33 cellular contexts compared by ENCODE assay signal in the genomic region with DNA sequence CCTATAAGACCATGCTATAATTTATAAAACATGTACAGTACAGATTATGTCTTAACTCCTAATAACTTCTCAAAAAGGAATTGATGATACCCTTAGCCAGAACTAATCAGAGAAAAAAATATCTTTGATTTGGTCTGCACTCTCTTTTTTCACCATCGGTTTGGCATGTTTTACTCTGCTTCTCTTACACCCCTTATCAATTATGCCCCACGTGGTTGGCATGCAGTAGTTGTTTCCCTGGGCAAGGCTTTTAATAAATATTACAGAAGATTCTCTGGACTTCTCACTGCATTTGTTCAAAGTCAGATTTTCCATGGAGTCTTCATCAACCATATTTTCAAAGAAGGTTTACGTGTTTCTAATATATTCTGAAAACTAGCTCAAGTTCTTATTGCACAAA.
"Had no signal": no experiment of that assay in that cellular context is flagged by ENCODE, and none has a peak within 500 bp of the region (broad histone marks: within the 10 kb centered on the region; RNA-seq: fewer than 3 reads in every experiment).

No MANE protein-coding gene starts in this region.

- H3K36me3 Mint-ChIP-seq: activated naive CD4-positive, alpha-beta T cell treated with anti-CD3 and anti-CD28 coated beads, Interleukin-2, amount 10 ng/mL, durations not matched to agents 7 days and 5 days; activated naive CD4-positive, alpha-beta T cell treated with anti-CD3 and anti-CD28 coated beads, Interleukin-2, amount 50 U/mL, for 72 hours; activated naive CD8-positive, alpha-beta T cell treated with anti-CD3 and anti-CD28 coated beads, Interleukin-2, amount 10 ng/mL, durations not matched to agents 7 days and 5 days; brain had no signal

- H3K36me3 ChIP-seq: breast epithelium, cardiac muscle cell, esophagus muscularis mucosa, gastrocnemius medialis, heart left ventricle had no signal

- ATAC-seq: activated naive CD4-positive, alpha-beta T cell treated with anti-CD3 and anti-CD28 coated beads, Interleukin-2, amount 50 U/mL, for 72 hours; activated T-cell treated with anti-CD3 and anti-CD28 coated beads, Interleukin-2, amount 50 U/mL, for 72 hours; effector memory CD8-positive, alpha-beta T cell; foreskin keratinocyte; gastrocnemius medialis; heart left ventricle had no signal

- H3K9me3 Mint-ChIP-seq: activated CD4-positive, alpha-beta memory T cell treated with anti-CD3 and anti-CD28 coated beads, Interleukin-2, amount 10 ng/mL, durations not matched to agents 7 days and 5 days; activated CD4-positive, alpha-beta T cell treated with anti-CD3 and anti-CD28 coated beads, Interleukin-2, amount 10 ng/mL, durations not matched to agents 7 days and 5 days; activated naive CD4-positive, alpha-beta T cell treated with anti-CD3 and anti-CD28 coated beads, Interleukin-2, amount 10 ng/mL, durations not matched to agents 7 days and 5 days; activated naive CD8-positive, alpha-beta T cell treated with anti-CD3 and anti-CD28 coated beads, Interleukin-2, amount 10 ng/mL, durations not matched to agents 7 days and 5 days; activated T-cell treated with anti-CD3 and anti-CD28 coated beads, Interleukin-2, amount 50 U/mL, for 24 hours; activated T-cell treated with anti-CD3 and anti-CD28 coated beads, Interleukin-2, amount 50 U/mL, for 72 hours; brain; dendritic cell treated with granulocyte-macrophage colony-stimulating factor and Interleukin-4, amounts not matched to agents 40 ng/mL and 50 ng/mL, for 4 days had no signal

- H3K27ac ChIP-seq: breast epithelium, cardiac muscle cell, coronary artery, dorsolateral prefrontal cortex, esophagus muscularis mucosa, foreskin keratinocyte, gastrocnemius medialis, heart left ventricle had no signal

- H3K4me3 Mint-ChIP-seq: activated CD4-positive, alpha-beta memory T cell treated with anti-CD3 and anti-CD28 coated beads, Interleukin-2, amount 10 ng/mL, durations not matched to agents 7 days and 5 days; activated CD4-positive, alpha-beta T cell treated with anti-CD3 and anti-CD28 coated beads, Interleukin-2, amount 10 ng/mL, durations not matched to agents 7 days and 5 days; activated naive CD4-positive, alpha-beta T cell treated with anti-CD3 and anti-CD28 coated beads, Interleukin-2, amount 10 ng/mL, durations not matched to agents 7 days and 5 days; activated naive CD8-positive, alpha-beta T cell treated with anti-CD3 and anti-CD28 coated beads, Interleukin-2, amount 10 ng/mL, durations not matched to agents 7 days and 5 days; activated T-cell treated with anti-CD3 and anti-CD28 coated beads, Interleukin-2, amount 50 U/mL, for 24 hours; activated T-cell treated with anti-CD3 and anti-CD28 coated beads, Interleukin-2, amount 50 U/mL, for 72 hours; brain; dendritic cell treated with granulocyte-macrophage colony-stimulating factor and Interleukin-4, amounts not matched to agents 40 ng/mL and 50 ng/mL, for 4 days; effector memory CD8-positive, alpha-beta T cell had no signal

- H3K4me1 ChIP-seq: gastrocnemius medialis, heart left ventricle had no signal

- H3K4me1 Mint-ChIP-seq: activated CD4-positive, alpha-beta memory T cell treated with anti-CD3 and anti-CD28 coated beads, Interleukin-2, amount 10 ng/mL, durations not matched to agents 7 days and 5 days; activated CD4-positive, alpha-beta T cell treated with anti-CD3 and anti-CD28 coated beads, Interleukin-2, amount 10 ng/mL, durations not matched to agents 7 days and 5 days; activated naive CD4-positive, alpha-beta T cell treated with anti-CD3 and anti-CD28 coated beads, Interleukin-2, amount 10 ng/mL, durations not matched to agents 7 days and 5 days; activated naive CD8-positive, alpha-beta T cell treated with anti-CD3 and anti-CD28 coated beads, Interleukin-2, amount 10 ng/mL, durations not matched to agents 7 days and 5 days had no signal

- H3K27me3 Mint-ChIP-seq: activated naive CD4-positive, alpha-beta T cell treated with anti-CD3 and anti-CD28 coated beads, Interleukin-2, amount 10 ng/mL, durations not matched to agents 7 days and 5 days; activated naive CD8-positive, alpha-beta T cell treated with anti-CD3 and anti-CD28 coated beads, Interleukin-2, amount 10 ng/mL, durations not matched to agents 7 days and 5 days; effector memory CD8-positive, alpha-beta T cell had no signal

- H3K9me3 ChIP-seq: breast epithelium, esophagus muscularis mucosa, gastrocnemius medialis, heart left ventricle had no signal

- H3K27me3 ChIP-seq: breast epithelium, cardiac muscle cell, esophagus muscularis mucosa, foreskin keratinocyte, heart left ventricle had no signal

- DNase-seq: activated CD4-positive, alpha-beta memory T cell treated with anti-CD3 and anti-CD28 coated beads, Interleukin-2, amount 10 ng/mL, durations not matched to agents 7 days and 5 days; activated CD4-positive, alpha-beta T cell treated with anti-CD3 and anti-CD28 coated beads for 1 hour; activated CD4-positive, alpha-beta T cell treated with anti-CD3 and anti-CD28 coated beads for 4 hours; activated CD4-positive, alpha-beta T cell treated with anti-CD3 and anti-CD28 coated beads, Interleukin-2, amount 10 ng/mL, durations not matched to agents 7 days and 5 days; activated CD4-positive, alpha-beta T cell treated with anti-CD3 and anti-CD28 coated beads, Interleukin-2, amount 50 U/mL, for 4 hours; activated CD8-positive, alpha-beta memory T cell treated with anti-CD3 and anti-CD28 coated beads, Interleukin-2, amount 50 U/mL, for 48 hours; activated gamma-delta T cell; activated naive CD4-positive, alpha-beta T cell; activated naive CD4-positive, alpha-beta T cell treated with anti-CD3 and anti-CD28 coated beads, Interleukin-2, amount 10 ng/mL, durations not matched to agents 7 days and 5 days; activated naive CD8-positive, alpha-beta T cell treated with anti-CD3 and anti-CD28 coated beads, Interleukin-2, amount 10 ng/mL, durations not matched to agents 7 days and 5 days; activated T-cell treated with anti-CD3 and anti-CD28 coated beads for 4 hours; activated T-cell treated with anti-CD3 and anti-CD28 coated beads, Interleukin-2, amount 50 U/mL, for 24 hours; activated T-cell treated with anti-CD3 and anti-CD28 coated beads, Interleukin-2, amount 50 U/mL, for 72 hours; amniotic stem cell; anterior cingulate cortex; central memory CD4-positive, alpha-beta T cell; cerebellar nuclear complex; dorsolateral prefrontal cortex; effector CD4-positive, alpha-beta T cell; effector memory CD8-positive, alpha-beta T cell; erythroblast; foreskin keratinocyte; gastrocnemius medialis; glutamatergic neuron; heart left ventricle; T-helper 2 cell had no signal

- H3K27ac Mint-ChIP-seq: activated CD4-positive, alpha-beta memory T cell treated with anti-CD3 and anti-CD28 coated beads, Interleukin-2, amount 10 ng/mL, durations not matched to agents 7 days and 5 days; activated CD4-positive, alpha-beta T cell treated with anti-CD3 and anti-CD28 coated beads, Interleukin-2, amount 10 ng/mL, durations not matched to agents 7 days and 5 days; activated naive CD4-positive, alpha-beta T cell treated with anti-CD3 and anti-CD28 coated beads, Interleukin-2, amount 10 ng/mL, durations not matched to agents 7 days and 5 days; activated naive CD4-positive, alpha-beta T cell treated with anti-CD3 and anti-CD28 coated beads, Interleukin-2, amount 50 U/mL, for 72 hours; activated naive CD8-positive, alpha-beta T cell treated with anti-CD3 and anti-CD28 coated beads, Interleukin-2, amount 10 ng/mL, durations not matched to agents 7 days and 5 days; activated T-cell treated with anti-CD3 and anti-CD28 coated beads, Interleukin-2, amount 50 U/mL, for 24 hours; activated T-cell treated with anti-CD3 and anti-CD28 coated beads, Interleukin-2, amount 50 U/mL, for 72 hours; brain; dendritic cell treated with granulocyte-macrophage colony-stimulating factor and Interleukin-4, amounts not matched to agents 40 ng/mL and 50 ng/mL, for 4 days; effector memory CD8-positive, alpha-beta T cell had no signal

- H3K4me3 ChIP-seq: breast epithelium, cardiac muscle cell, coronary artery, dorsolateral prefrontal cortex, esophagus muscularis mucosa, gastrocnemius medialis, heart left ventricle had no signal
